In the genomic region with DNA sequence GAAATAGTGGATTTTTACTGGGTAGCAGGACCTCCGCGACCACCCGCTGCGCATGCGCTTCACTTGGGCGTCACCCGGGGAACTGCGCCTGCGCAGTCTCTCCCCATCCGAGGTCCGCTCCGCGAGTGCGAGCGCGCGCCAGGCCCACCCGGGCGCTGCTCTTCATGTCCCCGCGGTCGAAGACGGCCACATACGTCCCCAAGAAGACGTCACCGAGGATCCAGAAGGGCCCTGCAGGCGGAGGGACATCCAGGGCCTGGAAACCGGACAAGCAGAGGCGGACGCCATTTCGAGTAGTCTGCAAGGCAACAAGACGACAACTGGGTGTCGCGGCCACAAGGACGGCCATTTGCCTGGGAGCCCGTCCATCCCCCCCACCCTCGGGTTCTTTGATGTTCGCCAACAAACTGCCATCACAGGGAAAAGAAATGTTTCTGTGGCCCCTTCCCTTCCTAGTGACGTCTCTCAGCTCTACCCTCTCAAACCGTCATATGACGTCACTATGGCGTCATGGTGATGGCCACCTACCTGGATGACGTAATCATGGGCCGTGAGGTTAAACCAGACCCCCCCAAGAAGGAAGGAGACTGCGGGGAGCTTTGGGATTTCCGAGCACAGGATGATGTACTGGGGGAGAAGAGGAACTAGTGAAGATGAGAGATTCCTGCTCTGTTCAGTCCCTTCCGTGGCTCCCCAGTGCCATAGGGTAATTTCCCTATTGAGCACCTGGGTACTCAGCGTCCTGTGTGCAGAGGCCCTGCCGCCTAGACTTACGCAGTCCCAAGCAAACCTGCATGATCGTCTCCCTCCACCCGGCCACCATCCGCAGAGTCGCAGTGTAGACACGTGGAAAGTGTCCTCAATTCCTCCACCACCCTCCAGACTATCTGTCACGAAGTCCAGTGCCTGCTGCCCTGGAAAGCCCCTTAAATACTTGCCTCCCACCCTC, we compare ENCODE assay signal across 8 cellular contexts. TPM values are rescaled to one million over a fixed set of nuclear protein-coding genes. Genes with fewer than 3 reads are reported as not detected.
A peak's percentile ranks its signal among the peaks of the same experiment; 100 is the strongest.
DNase-seq lines count a peak whose midpoint lies in the region; ATAC-seq and TF ChIP-seq lines count a peak whose summit lies in the region.

No MANE protein-coding gene starts in this region.

- peaks cover 64% of the 10 kb centered on the region for H3K4me1 Mint-ChIP-seq in activated T-helper 1 cell treated with anti-CD3 and anti-CD28 coated beads, Interleukin-12 subunit alpha, Interleukin-12 subunit beta, Interleukin-2, Interleukin-4 antibody, amounts not matched to agents 30 ng/mL and 10 ng/mL and 1 ng/mL, durations not matched to agents 14 hours and 24 hours and 36 hours (ENCODE audit: low read depth)
- H3K4me1 Mint-ChIP-seq in progenitor cell of endocrine pancreas (ENCODE audit: low read depth), result no peaks in the 10 kb centered on the region

- H3K4me3 ChIP-seq in fibroblast of villous mesenchyme (ENCODE audit: low read depth, low read length) (peak overlapping the region; percentile 59), sigmoid colon (peak overlapping the region; percentile 27 to 55 (median 44))

- intact Hi-C loops in activated T-helper 1 cell treated with anti-CD3 and anti-CD28 coated beads, Interleukin-12 subunit alpha, Interleukin-12 subunit beta, Interleukin-2, Interleukin-4 antibody, amounts not matched to agents 30 ng/mL and 10 ng/mL and 1 ng/mL, durations not matched to agents 14 hours and 24 hours and 36 hours (cut with micrococcal nuclease), result loop anchor here (5.0 kb wide), 1 partner anchor 119 kb away; the partner anchor contains the start of genes EMC10 and GARIN5A
- intact Hi-C loops in sigmoid colon (cut with DNase I), result loop anchor here (5.0 to 10.0 kb wide), 2 partner anchors 424 to 566 kb away; no protein-coding TSS in a partner anchor

- TF ChIP-seq POLR2A in GM10847 (IDR thresholded peaks at IDR 0.05; ENCODE audit: extremely low read depth, insufficient read length), result peak; percentile 57
- peak; percentile 12 to 18 for TF ChIP-seq POLR2A in sigmoid colon (IDR thresholded peaks at IDR 0.05)

- WGBS in sigmoid colon, 2 donors, result 32 to 52% methylated on average over 56 of the region's 56 CpGs

- ATAC-seq in GM18873 (IDR thresholded peaks at IDR 0.05; ENCODE audit: low FRiP score, unreplicated experiment), result no peak

- H3K27me3 Mint-ChIP-seq in activated T-helper 1 cell treated with anti-CD3 and anti-CD28 coated beads, Interleukin-12 subunit alpha, Interleukin-12 subunit beta, Interleukin-2, Interleukin-4 antibody, amounts not matched to agents 30 ng/mL and 10 ng/mL and 1 ng/mL, durations not matched to agents 14 hours and 24 hours and 36 hours (ENCODE audit: insufficient read depth), result no peaks in the 10 kb centered on the region
- peaks cover 10% of the 10 kb centered on the region for H3K27me3 Mint-ChIP-seq in progenitor cell of endocrine pancreas

- no peaks in the 10 kb centered on the region for H3K36me3 ChIP-seq in sigmoid colon

- H3K36me3 Mint-ChIP-seq in activated T-helper 1 cell treated with anti-CD3 and anti-CD28 coated beads, Interleukin-12 subunit alpha, Interleukin-12 subunit beta, Interleukin-2, Interleukin-4 antibody, amounts not matched to agents 30 ng/mL and 10 ng/mL and 1 ng/mL, durations not matched to agents 14 hours and 24 hours and 36 hours (ENCODE audit: low read depth), result peaks cover 24% of the 10 kb centered on the region
- peaks cover 2% of the 10 kb centered on the region for H3K36me3 Mint-ChIP-seq in progenitor cell of endocrine pancreas (ENCODE audit: insufficient read depth)

- H3K27ac ChIP-seq in sigmoid colon, result peak overlapping the region; percentile 77 to 84 (median 80)

- H3K4me1 ChIP-seq in sigmoid colon, result peaks cover 0 to 15% (median 10%) of the 10 kb centered on the region in 4 donors

- no peak for TF ChIP-seq EP300 in sigmoid colon (IDR thresholded peaks at IDR 0.05)

- H3K4me3 Mint-ChIP-seq in activated T-helper 1 cell treated with anti-CD3 and anti-CD28 coated beads, Interleukin-12 subunit alpha, Interleukin-12 subunit beta, Interleukin-2, Interleukin-4 antibody, amounts not matched to agents 30 ng/mL and 10 ng/mL and 1 ng/mL, durations not matched to agents 14 hours and 24 hours and 36 hours, result peak overlapping the region; percentile 90
- H3K4me3 Mint-ChIP-seq in progenitor cell of endocrine pancreas (ENCODE audit: low read depth), result no peak overlapping the region

- peaks cover 8% of the 10 kb centered on the region for H3K9me3 Mint-ChIP-seq in activated T-helper 1 cell treated with anti-CD3 and anti-CD28 coated beads, Interleukin-12 subunit alpha, Interleukin-12 subunit beta, Interleukin-2, Interleukin-4 antibody, amounts not matched to agents 30 ng/mL and 10 ng/mL and 1 ng/mL, durations not matched to agents 14 hours and 24 hours and 36 hours
- H3K9me3 Mint-ChIP-seq in progenitor cell of endocrine pancreas (ENCODE audit: low read depth), result no peaks in the 10 kb centered on the region

- H3K27me3 ChIP-seq in sigmoid colon, result no peaks in the 10 kb centered on the region

- peak; percentile 30 for DNase-seq in NCI-H446 treated with DMSO at 0.1 percent for 48 hours (lab: John Stamatoyannopoulos, UW)
- peak; percentile 81 for DNase-seq in activated T-helper 1 cell treated with anti-CD3 and anti-CD28 coated beads, Interleukin-12 subunit alpha, Interleukin-12 subunit beta, Interleukin-2, Interleukin-4 antibody, amounts not matched to agents 30 ng/mL and 10 ng/mL and 1 ng/mL, durations not matched to agents 14 hours and 24 hours and 36 hours (ENCODE audit: low spot score)
- peak; percentile 53 for DNase-seq in fibroblast of villous mesenchyme (ENCODE audit: low read depth)
- DNase-seq in sigmoid colon, result peak; percentile 77
- DNase-seq in progenitor cell of endocrine pancreas (ENCODE audit: low spot score, unreplicated experiment), result no peak
- no peak for DNase-seq in 8988T

- no peaks in the 10 kb centered on the region for H3K9me3 ChIP-seq in sigmoid colon

- H3K27ac Mint-ChIP-seq in activated T-helper 1 cell treated with anti-CD3 and anti-CD28 coated beads, Interleukin-12 subunit alpha, Interleukin-12 subunit beta, Interleukin-2, Interleukin-4 antibody, amounts not matched to agents 30 ng/mL and 10 ng/mL and 1 ng/mL, durations not matched to agents 14 hours and 24 hours and 36 hours, result peak overlapping the region; percentile 99
- no peak overlapping the region for H3K27ac Mint-ChIP-seq in progenitor cell of endocrine pancreas

- no peak for TF ChIP-seq CTCF in fibroblast of villous mesenchyme (IDR thresholded peaks at IDR 0.05; ENCODE audit: insufficient read depth, low read depth, low read length)
- no peak for TF ChIP-seq CTCF in sigmoid colon (IDR thresholded peaks at IDR 0.05)
- no peak for TF ChIP-seq CTCF in progenitor cell of endocrine pancreas (IDR thresholded peaks at IDR 0.05; ENCODE audit: unreplicated experiment)

RNA-seq across cellular contexts. Expression of gene NAPSA, which starts 6.7 kb away (rescaled TPM):
- 15.8 and 16.4 TPM in 2 replicates for total RNA-seq in activated T-helper 1 cell treated with anti-CD3 and anti-CD28 coated beads, Interleukin-12 subunit alpha, Interleukin-12 subunit beta, Interleukin-2, Interleukin-4 antibody, amounts not matched to agents 30 ng/mL and 10 ng/mL and 1 ng/mL, durations not matched to agents 14 hours and 24 hours and 36 hours
- total RNA-seq in fibroblast of villous mesenchyme, result under 0.01 and 0.32 TPM in 2 replicates
- under 1 TPM in 2 of 4 donors, not detected in 2; 0.55 to 0.95 TPM for total RNA-seq in sigmoid colon
- polyA plus RNA-seq in sigmoid colon, result 1 to 10 TPM in 2 of 3 donors, under 1 TPM in 1; 0.69 to 2.4 (median 2.0) TPM
- total RNA-seq in progenitor cell of endocrine pancreas, result 2.3 and 2.7 TPM in 2 replicates

RNA-seq across cellular contexts. Expression of gene NR1H2, which starts 17.5 kb away (rescaled TPM):
- total RNA-seq in activated T-helper 1 cell treated with anti-CD3 and anti-CD28 coated beads, Interleukin-12 subunit alpha, Interleukin-12 subunit beta, Interleukin-2, Interleukin-4 antibody, amounts not matched to agents 30 ng/mL and 10 ng/mL and 1 ng/mL, durations not matched to agents 14 hours and 24 hours and 36 hours, result 84.3 and 84.8 TPM in 2 replicates
- 71.2 and 76.3 TPM in 2 replicates for total RNA-seq in fibroblast of villous mesenchyme
- 100 to 1,000 TPM in 3 of 4 donors, 10 to 100 TPM in 1; 92.5 to 143 (median 109) TPM for total RNA-seq in sigmoid colon
- polyA plus RNA-seq in sigmoid colon, result 10 to 100 TPM; 58.9 to 72.8 (median 65.4) TPM
- total RNA-seq in progenitor cell of endocrine pancreas, result 28.3 and 29.1 TPM in 2 replicates

RNA-seq across cellular contexts. Expression of gene POLD1, which starts 25.4 kb away (rescaled TPM):
- total RNA-seq in activated T-helper 1 cell treated with anti-CD3 and anti-CD28 coated beads, Interleukin-12 subunit alpha, Interleukin-12 subunit beta, Interleukin-2, Interleukin-4 antibody, amounts not matched to agents 30 ng/mL and 10 ng/mL and 1 ng/mL, durations not matched to agents 14 hours and 24 hours and 36 hours, result 171 and 178 TPM in 2 replicates
- total RNA-seq in fibroblast of villous mesenchyme (22.9 and 25.0 TPM in 2 replicates), sigmoid colon (10 to 100 TPM in 3 of 4 donors, 1 to 10 TPM in 1; 9.6 to 20.5 (median 10.0) TPM), progenitor cell of endocrine pancreas (91.4 and 99.5 TPM in 2 replicates)
- 10 to 100 TPM; 10.8 to 44.2 (median 19.0) TPM for polyA plus RNA-seq in sigmoid colon

RNA-seq across cellular contexts. Expression of gene KCNC3, which starts 29.6 kb away (rescaled TPM):
- total RNA-seq in activated T-helper 1 cell treated with anti-CD3 and anti-CD28 coated beads, Interleukin-12 subunit alpha, Interleukin-12 subunit beta, Interleukin-2, Interleukin-4 antibody, amounts not matched to agents 30 ng/mL and 10 ng/mL and 1 ng/mL, durations not matched to agents 14 hours and 24 hours and 36 hours, result 23.7 and 24.0 TPM in 2 replicates
- total RNA-seq in fibroblast of villous mesenchyme, result not detected in 2 replicates
- under 1 TPM in 2 of 4 donors, not detected in 2; 0.36 to 0.83 TPM for total RNA-seq in sigmoid colon
- 1 to 10 TPM in 1 of 3 donors, under 1 TPM in 1, not detected in 1; 0.92 to 1.6 TPM for polyA plus RNA-seq in sigmoid colon
- total RNA-seq in progenitor cell of endocrine pancreas, result 19.8 and 23.6 TPM in 2 replicates

RNA-seq across cellular contexts. Expression of gene SPIB, which starts 60.0 kb away (rescaled TPM):
- 1.3 TPM in 2 replicates for total RNA-seq in activated T-helper 1 cell treated with anti-CD3 and anti-CD28 coated beads, Interleukin-12 subunit alpha, Interleukin-12 subunit beta, Interleukin-2, Interleukin-4 antibody, amounts not matched to agents 30 ng/mL and 10 ng/mL and 1 ng/mL, durations not matched to agents 14 hours and 24 hours and 36 hours
- total RNA-seq in fibroblast of villous mesenchyme (not detected in 2 replicates), sigmoid colon (1 to 10 TPM in 1 of 4 donors, not detected in 3; 3.0 TPM), progenitor cell of endocrine pancreas (1.7 and 2.5 TPM in 2 replicates)
- polyA plus RNA-seq in sigmoid colon, result 10 to 100 TPM; 22.8 to 58.1 (median 44.6) TPM

Comparison
In these comparisons a context has a peak if more than half of its experiments do, and no peak if none do; other contexts are left out.
1. DNase-seq: peak in NCI-H446 treated with DMSO at 0.1 percent for 48 hours (single experiment), activated T-helper 1 cell treated with anti-CD3 and anti-CD28 coated beads, Interleukin-12 subunit alpha, Interleukin-12 subunit beta, Interleukin-2, Interleukin-4 antibody, amounts not matched to agents 30 ng/mL and 10 ng/mL and 1 ng/mL, durations not matched to agents 14 hours and 24 hours and 36 hours (single experiment), fibroblast of villous mesenchyme (single experiment) and sigmoid colon (single experiment); none in progenitor cell of endocrine pancreas (single experiment) and 8988T (single experiment).